1 cellular context compared by ENCODE assay signal in genomic region chr4:184733654-184734524, GRCh38.
TF ChIP-seq lines count a peak whose summit lies in the region.

CENPU (minus strand) TSS chr4:184734096; CDS start chr4:184734062, 34 bp downstream.

TF ChIP-seq in GM12878, 131 proteins besides CTCF, POLR2A, EP300 and RAD21 (continued from another document and continues in another):
- TF ChIP-seq ZNF687 (IDR thresholded peaks at IDR 0.05): 0 out of 2 replicates have a peak, but pooled peaks have one; percentile 61
- no peak for TF ChIP-seq SKIL (IDR thresholded peaks at IDR 0.05; ENCODE audit: low read depth, poor library complexity, severe bottlenecking)
- no peak for TF ChIP-seq CHD1 (IDR thresholded peaks at IDR 0.05; ENCODE audit: low read depth, low read length)
- TF ChIP-seq MTA2 (IDR thresholded peaks at IDR 0.05; ENCODE audit: low read depth): 0 out of 2 replicates have a peak, but pooled peaks have one; percentile 28
- TF ChIP-seq IRF4 (IDR thresholded peaks at IDR 0.05; ENCODE audit: low read depth, low read length): peak; percentile 78; the same call in 1 of the 2 replicates
- peak; percentile 50 for TF ChIP-seq MEF2B (IDR thresholded peaks at IDR 0.05; ENCODE audit: partially characterized antibody, poor library complexity, severe bottlenecking)
- TF ChIP-seq FOXK2 (IDR thresholded peaks at IDR 0.05): peak; percentile 77; the same call in 1 of the 2 replicates
- peak; percentile 67; the same call in 1 of the 2 replicates for TF ChIP-seq ATF7 (IDR thresholded peaks at IDR 0.05; ENCODE audit: low read depth)
- TF ChIP-seq HSF1 (IDR thresholded peaks at IDR 0.05; ENCODE audit: low read depth, low read length): peak; percentile 88
- peak; percentile 79 for TF ChIP-seq TAF1 (IDR thresholded peaks at IDR 0.05; ENCODE audit: borderline replicate concordance, low read depth, low read length)
- TF ChIP-seq MYB (IDR thresholded peaks at IDR 0.05; ENCODE audit: borderline replicate concordance, low read depth, low read length): 0 out of 2 replicates have a peak, but pooled peaks have one; percentile 61
- TF ChIP-seq NFYA (IDR thresholded peaks at IDR 0.05; ENCODE audit: borderline replicate concordance, low read depth, low read length): no peak
- no peak for TF ChIP-seq JUND (IDR thresholded peaks at IDR 0.05; ENCODE audit: low read depth, low read length)
- peak; percentile 58; the same call in 1 of the 2 replicates for TF ChIP-seq ESRRA (IDR thresholded peaks at IDR 0.05; ENCODE audit: low read length)
- TF ChIP-seq HCFC1 (IDR thresholded peaks at IDR 0.05; ENCODE audit: low read length): peak; percentile 73
- peak; percentile 45 for TF ChIP-seq BCL3 (IDR thresholded peaks at IDR 0.05; ENCODE audit: borderline replicate concordance, insufficient read depth, low read depth, low read length, poor library complexity, severe bottlenecking)
- no peak for TF ChIP-seq MLLT1 (IDR thresholded peaks at IDR 0.05)
- peak; percentile 31; the same call in 1 of the 2 replicates for TF ChIP-seq CEBPZ (IDR thresholded peaks at IDR 0.05; ENCODE audit: low read depth, low read length)
- peak; percentile 72; the same call in 1 of the 2 replicates for TF ChIP-seq RFX5 (IDR thresholded peaks at IDR 0.05; ENCODE audit: low read depth, low read length)
- no peak for TF ChIP-seq IRF5 (IDR thresholded peaks at IDR 0.05; ENCODE audit: borderline replicate concordance)
- TF ChIP-seq ETV6 (conservative IDR thresholded peaks at IDR 0.05 in 1 of 2, IDR thresholded peaks at IDR 0.05 in 1 of 2; ENCODE audit: borderline replicate concordance in 1 of 2, low read depth in 1 of 2): peak in 1 of 2 experiments; percentile 64; a peak in 1 of 4 replicates
- TF ChIP-seq ZBTB40 (IDR thresholded peaks at IDR 0.05; ENCODE audit: borderline replicate concordance): peak; percentile 85
- no peak for TF ChIP-seq SREBF1 (IDR thresholded peaks at IDR 0.05; ENCODE audit: low read length)
- peak; percentile 95 for TF ChIP-seq LARP7 (IDR thresholded peaks at IDR 0.05)
- TF ChIP-seq E4F1 (IDR thresholded peaks at IDR 0.05; ENCODE audit: borderline replicate concordance, partially characterized antibody): peak; percentile 97
- TF ChIP-seq TBL1XR1 (IDR thresholded peaks at IDR 0.05; ENCODE audit: low read depth, low read length): 0 out of 2 replicates have a peak, but pooled peaks have one; percentile 69
